ENCODE assay signal across 1 cellular context in genomic region chr12:46260913-46261476, GRCh38.
A peak's percentile ranks its signal among the peaks of the same experiment; 100 is the strongest.
TF ChIP-seq lines count a peak whose summit lies in the region.

No MANE protein-coding gene starts in this region.

TF ChIP-seq in K562, 482 proteins besides CTCF, POLR2A, EP300 and RAD21:
- TF ChIP-seq NR2C1 (IDR thresholded peaks at IDR 0.05) (0 out of 2 replicates have a peak, but pooled peaks have one; percentile 4), NR2C1 (tag; IDR thresholded peaks at IDR 0.05) (no peak), ELF2 (CRISPR knock-in tag; IDR thresholded peaks at IDR 0.05) (no peak)
TF ChIP-seq in K562: peak in this region for 1.
